ENCODE assay signal across 20 cellular contexts in the genomic region with DNA sequence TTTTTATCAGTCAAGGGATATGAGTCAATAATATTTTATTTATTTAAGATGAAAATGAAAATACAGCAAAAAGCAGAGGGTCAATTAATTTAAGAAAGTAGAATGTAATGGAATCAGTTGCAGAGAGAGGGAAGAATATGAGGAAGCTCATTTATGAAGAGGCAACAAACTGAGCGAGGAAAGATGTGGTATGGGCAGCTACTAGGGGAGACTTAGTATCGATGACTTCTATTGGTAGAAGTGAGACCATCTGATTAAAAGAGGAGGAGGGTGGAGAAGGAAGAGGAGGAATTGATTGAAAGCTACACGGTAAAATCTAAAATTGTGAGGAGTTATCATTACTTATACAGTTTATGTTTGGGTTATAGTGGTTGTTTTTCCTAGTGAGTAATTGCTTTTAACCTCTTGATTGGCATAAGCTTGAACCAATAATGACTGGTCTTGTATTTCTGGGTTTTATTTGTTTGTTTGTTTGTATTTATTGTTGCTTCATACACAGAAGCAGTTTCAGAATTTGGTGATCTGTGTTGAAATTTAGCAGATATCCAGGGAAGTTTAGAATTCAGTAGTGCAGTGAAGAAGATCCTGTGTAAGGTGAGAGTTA.
"Had no signal": no experiment of that assay in that cellular context is flagged by ENCODE, and none has a peak within 500 bp of the region (broad histone marks: within the 10 kb centered on the region; RNA-seq: fewer than 3 reads in every experiment).

No MANE protein-coding gene starts in this region.

- H3K9ac ChIP-seq: parathyroid adenoma had no signal

- DNase-seq: activated B cell treated with CpG ODN at 0.5 μM for 24 hours; activated CD4-positive, alpha-beta T cell treated with anti-CD3 and anti-CD28 coated beads for 36 hours; activated CD4-positive, alpha-beta T cell treated with anti-CD3 and anti-CD28 coated beads, Interleukin-2, amount 50 U/mL, for 48 hours; activated CD8-positive, alpha-beta memory T cell treated with anti-CD3 and anti-CD28 coated beads, Interleukin-2, amount 50 U/mL, for 48 hours; activated naive CD4-positive, alpha-beta T cell; activated T-cell treated with anti-CD3 and anti-CD28 coated beads, Interleukin-2, amount 50 U/mL, for 4 hours; adrenal gland; central memory CD4-positive, alpha-beta T cell; heart right ventricle; islet precursor cell; left cardiac atrium; nucleus accumbens; right cardiac atrium; stimulated activated CD4-positive, alpha-beta T cell treated with anti-CD3 and anti-CD28 coated beads, Interleukin-12 subunit alpha, Interleukin-12 subunit beta, amount 100 ng/mL, for 4 hours; stimulated activated CD4-positive, alpha-beta T cell treated with anti-CD3 and anti-CD28 coated beads, Interleukin-4, amount 100 ng/mL, for 4 hours; stimulated activated naive CD8-positive, alpha-beta T cell treated with anti-CD3 and anti-CD28 coated beads, Interleukin-15, Interleukin-2, amounts not matched to agents 100 U/mL and 50 U/mL, for 24 hours; upper lobe of left lung had no signal

- ATAC-seq: activated CD4-positive, alpha-beta T cell treated with anti-CD3 and anti-CD28 coated beads for 36 hours; activated T-cell treated with anti-CD3 and anti-CD28 coated beads, Interleukin-2, amount 50 U/mL, for 4 hours; heart right ventricle; left cardiac atrium; right cardiac atrium; stimulated activated naive CD8-positive, alpha-beta T cell treated with anti-CD3 and anti-CD28 coated beads, Interleukin-15, Interleukin-2, amounts not matched to agents 100 U/mL and 50 U/mL, for 24 hours had no signal

- FAIRE-seq: astrocyte had no signal

- H2AFZ ChIP-seq: parathyroid adenoma had no signal

- H3K27me3 ChIP-seq: adrenal gland, heart right ventricle, upper lobe of left lung had no signal

- H3K79me2 ChIP-seq: parathyroid adenoma had no signal

- H3K36me3 ChIP-seq: adrenal gland, heart right ventricle, upper lobe of left lung had no signal

- H3K4me3 ChIP-seq: adrenal gland, coronary artery, heart right ventricle, upper lobe of left lung had no signal

- H3K27ac ChIP-seq: adrenal gland, coronary artery, heart right ventricle, parathyroid adenoma, upper lobe of left lung had no signal

- H3K9me3 ChIP-seq: heart right ventricle, upper lobe of left lung had no signal

- H3K4me1 ChIP-seq: adrenal gland, heart right ventricle, parathyroid adenoma, upper lobe of left lung had no signal
